29 cellular contexts compared by ENCODE assay signal in the genomic region with DNA sequence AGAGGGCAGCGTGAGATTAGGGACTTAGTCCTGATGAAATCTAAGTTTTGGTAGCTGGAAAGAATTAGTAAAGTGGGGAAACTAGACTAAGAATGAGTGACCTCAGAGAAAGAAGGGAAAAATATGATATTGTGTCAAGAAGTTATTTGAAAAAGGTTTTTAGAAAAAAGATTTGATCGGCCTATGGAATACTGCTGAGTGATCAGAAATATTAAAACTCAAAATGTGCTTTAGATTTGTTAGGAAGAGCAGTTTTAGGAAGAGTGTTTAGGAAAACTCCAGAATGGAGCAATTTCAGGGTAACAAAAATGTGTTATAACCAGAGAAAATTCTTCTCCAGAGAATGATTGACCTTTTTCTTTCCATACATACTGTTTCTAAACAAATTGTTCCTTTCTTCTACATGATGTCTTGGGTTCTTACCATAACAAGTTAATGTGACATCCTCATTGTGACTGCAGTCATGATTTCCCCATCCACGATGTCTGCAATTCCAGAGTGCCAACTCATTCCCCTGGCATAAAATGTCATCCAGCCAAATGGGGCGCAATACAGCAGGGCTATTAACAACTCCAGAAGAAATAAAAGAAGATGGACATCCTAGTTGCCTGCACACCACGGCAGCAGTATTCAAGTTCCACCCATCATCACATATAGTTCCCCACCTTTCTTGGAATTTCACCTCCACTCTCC. TPM values are rescaled to one million over a fixed set of nuclear protein-coding genes. Genes with fewer than 3 reads are reported as not detected.
A peak's percentile ranks its signal among the peaks of the same experiment; 100 is the strongest.
DNase-seq lines count a peak whose midpoint lies in the region; ATAC-seq, FAIRE-seq and TF ChIP-seq lines count a peak whose summit lies in the region.
"Had no signal": no experiment of that assay in that cellular context is flagged by ENCODE, and none has a peak within 500 bp of the region (broad histone marks: within the 10 kb centered on the region; RNA-seq: fewer than 3 reads in every experiment).

No MANE protein-coding gene starts in this region.

- FAIRE-seq in HepG2 (lab: Jason Lieb, UNC), result no peak
- FAIRE-seq: A204.1, D721Med, frontal cortex, islet of Langerhans had no signal

- TF ChIP-seq POLR2A in HepG2 (IDR thresholded peaks at IDR 0.05; ENCODE audit: insufficient read depth in 1 of 2, low read depth in 2 of 2, low read length in 2 of 2) (no peak), right lobe of liver (IDR thresholded peaks at IDR 0.05) (no peak)

- H3K27me3 ChIP-seq in HepG2 (ENCODE audit: control insufficient read depth in 1 of 2, insufficient read depth in 2 of 2, low read length in 2 of 2) (peaks cover 0 to 4% of the 10 kb centered on the region in 2 experiments; a peak in 2 of 5 replicates), right lobe of liver (peaks cover 0 to 6% of the 10 kb centered on the region in 2 donors), MG63 (no peaks in the 10 kb centered on the region)

- no peak for DNase-seq in HepG2 (ENCODE audit: low spot score)
- no peak for DNase-seq in right lobe of liver
- peak; percentile 11 for DNase-seq in MG63
- DNase-seq in fibroblast of mammary gland (ENCODE audit: low read depth), result peak; percentile 11
- no peak for DNase-seq in stimulated activated CD4-positive, alpha-beta T cell treated with anti-CD3 and anti-CD28 coated beads, Interleukin-2, amount 100 ng/mL, for 24 hours
- no peak for DNase-seq in NCI-H2029 (lab: John Stamatoyannopoulos, UW)
- DNase-seq in NCI-H1694 treated with DMSO at 0.1 percent for 48 hours (lab: John Stamatoyannopoulos, UW), result no peak
- DNase-seq: activated CD4-positive, alpha-beta T cell treated with anti-CD3 and anti-CD28 coated beads for 4 hours; activated naive CD4-positive, alpha-beta T cell treated with anti-CD3 and anti-CD28 coated beads, Interleukin-2, amount 10 ng/mL, durations not matched to agents 7 days and 5 days; C1 segment of cervical spinal cord; dermis blood vessel endothelial cell; hypothalamus; mucosa of descending colon; NCI-H1105; NCI-H2107; NCI-H510A; stimulated activated CD4-positive, alpha-beta T cell treated with anti-CD3 and anti-CD28 coated beads, Interleukin-2, amount 100 ng/mL, for 48 hours; stimulated activated naive CD4-positive, alpha-beta T cell; T-helper 17 cell had no signal

- no peak overlapping the region for H3K9ac ChIP-seq in HepG2 (ENCODE audit: insufficient read depth, low read depth, low read length)

- BruUV-seq in HepG2 (replicated peaks; lab: Mats Ljungman, UMichigan), result no TSS peak

- H4K20me1 ChIP-seq in HepG2 (ENCODE audit: insufficient read depth, low read length), result no peaks in the 10 kb centered on the region

- in situ Hi-C loops in HepG2 (cut with HindIII; ENCODE audit: extremely low pct_ligation_motif_present, low pct_unique_long_range_greater_than_20kb), result no loop called here

- H3K9me3 ChIP-seq in HepG2 (ENCODE audit: low read length), result no peaks in the 10 kb centered on the region
- H3K9me3 ChIP-seq in right lobe of liver, result no peaks in the 10 kb centered on the region
- no peaks in the 10 kb centered on the region for H3K9me3 ChIP-seq in MG63
- H3K9me3 ChIP-seq: mucosa of descending colon, thoracic aorta had no signal

- no peak for TF ChIP-seq CTCF in HepG2 (CRISPR knock-in tag; IDR thresholded peaks at IDR 0.05)
- TF ChIP-seq CTCF in right lobe of liver (IDR thresholded peaks at IDR 0.05), result no peak
- no peak for TF ChIP-seq CTCF in fibroblast of mammary gland (conservative IDR thresholded peaks at IDR 0.05; ENCODE audit: control insufficient read depth, insufficient read depth, low read depth, low read length)

- no peak for TF ChIP-seq RAD21 in HepG2 (CRISPR knock-in tag; IDR thresholded peaks at IDR 0.05)

- POLR2A ChIA-PET in HepG2 (lab: Yijun Ruan, JAX), result no interaction called here

- H3K36me3 ChIP-seq in HepG2 (replicated peaks in 1 of 2; ENCODE audit: control insufficient read depth in 1 of 2, insufficient read depth in 2 of 2, low read length in 2 of 2), result no peaks in the 10 kb centered on the region
- no peaks in the 10 kb centered on the region for H3K36me3 ChIP-seq in right lobe of liver
- no peaks in the 10 kb centered on the region for H3K36me3 ChIP-seq in MG63
- H3K36me3 ChIP-seq: thoracic aorta had no signal

- CTCF ChIA-PET in HepG2 (lab: Yijun Ruan, JAX; ENCODE audit: low intra/inter-chr PET ratio, low total read pairs), result no interaction called here

- 15% methylated on average over 5 of the region's 5 CpGs for WGBS in HepG2 (ENCODE audit: low lambda C conversion rate)
- WGBS in right lobe of liver (ENCODE audit: insufficient coverage, low coverage, low lambda C conversion rate, missing lambda C conversion rate), result 65% methylated on average over 5 of the region's 5 CpGs

- H3K4me1 ChIP-seq in HepG2 (ENCODE audit: insufficient read depth, low read length) (no peaks in the 10 kb centered on the region), right lobe of liver (no peaks in the 10 kb centered on the region)

- intact Hi-C loops in HepG2 (cut with micrococcal nuclease; ENCODE audit: unreplicated experiment), result no loop called here
- intact Hi-C loops in right lobe of liver (cut with DNase I), result no loop called here

- H2AFZ ChIP-seq in HepG2 (ENCODE audit: low read length), result no peak overlapping the region

- H3K4me3 ChIP-seq in HepG2 (replicated peaks in 1 of 3; ENCODE audit: insufficient read depth in 1 of 3, low read depth in 2 of 3, low read length in 3 of 3) (no peak overlapping the region), right lobe of liver (no peak overlapping the region), MG63 (no peak overlapping the region), fibroblast of mammary gland (ENCODE audit: control insufficient read depth, low read depth, low read length) (no peak overlapping the region)
- H3K4me3 ChIP-seq: mucosa of descending colon, skin epidermis, thoracic aorta had no signal

- H3K4me2 ChIP-seq in HepG2 (ENCODE audit: low read depth, low read length), result no peak overlapping the region

- H3K27ac ChIP-seq in HepG2 (ENCODE audit: extremely low read length, insufficient read depth, low read length), result no peak overlapping the region
- no peak overlapping the region for H3K27ac ChIP-seq in right lobe of liver
- H3K27ac ChIP-seq: skin epidermis, thoracic aorta had no signal

- H3K79me2 ChIP-seq in HepG2 (ENCODE audit: insufficient read depth, low read length), result no peaks in the 10 kb centered on the region

- TF ChIP-seq EP300 in HepG2 (IDR thresholded peaks at IDR 0.05; ENCODE audit: low read depth in 2 of 2, low read length in 2 of 2) (no peak), HepG2 (CRISPR knock-in tag; IDR thresholded peaks at IDR 0.05; ENCODE audit: borderline replicate concordance) (no peak)

- ATAC-seq in HepG2 (no peak), right lobe of liver (no peak), GM18519 (IDR thresholded peaks at IDR 0.05; ENCODE audit: low FRiP score, unreplicated experiment) (no peak)
- ATAC-seq: mucosa of descending colon, Panc1, T-helper 17 cell had no signal

TF ChIP-seq in HepG2, 621 proteins besides CTCF, POLR2A, EP300 and RAD21:
- TF ChIP-seq FOXP1 (IDR thresholded peaks at IDR 0.05) (no peak), FOXP1 (CRISPR knock-in tag; IDR thresholded peaks at IDR 0.05) (no peak), HOXA7 (CRISPR knock-in tag; IDR thresholded peaks at IDR 0.05) (no peak), MAFK (conservative IDR thresholded peaks at IDR 0.05 in 1 of 2, IDR thresholded peaks at IDR 0.05 in 1 of 2; ENCODE audit: low read length in 2 of 2) (peak; percentile 8 to 35; a peak in 1 of 4 replicates), MXI1 (IDR thresholded peaks at IDR 0.05; ENCODE audit: borderline replicate concordance, low read depth, low read length) (no peak), TMF1 (CRISPR knock-in tag; IDR thresholded peaks at IDR 0.05; ENCODE audit: low read depth) (no peak), ZNF724P (CRISPR knock-in tag; IDR thresholded peaks at IDR 0.05; ENCODE audit: borderline replicate concordance) (no peak), ZNF713 (CRISPR knock-in tag; IDR thresholded peaks at IDR 0.05) (no peak)
TF ChIP-seq in HepG2: peak in this region for 1.

RNA-seq across cellular contexts. Expression of a gene that starts 11.8 kb away (rescaled TPM):
- 6.8 and 9.4 TPM in 2 replicates for total RNA-seq in HepG2 (2016; rRNA removed; fragmentation: Illumina TruSeq; extraction: Trizol)
- total RNA-seq in HepG2 (2016; cell fraction: cytosol; rRNA removed; fragmentation: Illumina TruSeq; extraction: Trizol; ENCODE audit: low read depth), result 3.7 and 9.2 TPM in 2 replicates
- total RNA-seq in HepG2 (2016; cell fraction: insoluble cytoplasmic fraction; rRNA removed; fragmentation: Illumina TruSeq; extraction: Trizol), result 6.1 and 10.0 TPM in 2 replicates
- total RNA-seq in HepG2 (2016; cell fraction: membrane; rRNA removed; fragmentation: Illumina TruSeq; extraction: Trizol), result 4.9 and 6.9 TPM in 2 replicates
- 3.2 and 6.0 TPM in 2 replicates for total RNA-seq in HepG2 (2016; cell fraction: nucleus; rRNA removed; fragmentation: Illumina TruSeq; extraction: Trizol)
- polyA plus RNA-seq in HepG2 (2011; rRNA removed), result 3.1 and 3.4 TPM in 2 replicates
- polyA plus RNA-seq in HepG2 (2011; cell fraction: cytosol; rRNA removed), result 1.2 and 2.6 TPM in 2 replicates
- polyA plus RNA-seq in HepG2 (2011; cell fraction: nucleus; rRNA removed), result 1.7 and 1.8 TPM in 2 replicates
- polyA plus RNA-seq in HepG2 (2012), result 2.9 and 5.0 TPM in 2 replicates
- polyA plus RNA-seq in HepG2 (2016; cell fraction: cytosol; fragmentation: Illumina TruSeq; extraction: Trizol; ENCODE audit: low read depth), result 4.8 and 7.7 TPM in 2 replicates
- 6.3 and 8.9 TPM in 2 replicates for polyA plus RNA-seq in HepG2 (2016; cell fraction: insoluble cytoplasmic fraction; fragmentation: Illumina TruSeq; extraction: Trizol; ENCODE audit: low read depth)
- polyA plus RNA-seq in HepG2 (2016; cell fraction: membrane; fragmentation: Illumina TruSeq; extraction: Trizol; ENCODE audit: low read depth), result 2.7 and 4.6 TPM in 2 replicates
- 5.8 and 10.3 TPM in 2 replicates for polyA plus RNA-seq in HepG2 (2016; cell fraction: nucleus; fragmentation: Illumina TruSeq; extraction: Trizol; ENCODE audit: insufficient read depth, low read depth)
- polyA minus RNA-seq in HepG2 (2011; rRNA and poly(A)+ RNA removed; ENCODE audit: low replicate concordance), result 0.42 and 0.58 TPM in 2 replicates
- polyA minus RNA-seq in HepG2 (2011; cell fraction: cytosol; rRNA and poly(A)+ RNA removed), result 0.62 and 0.89 TPM in 2 replicates
- polyA minus RNA-seq in HepG2 (2011; cell fraction: nucleus; rRNA and poly(A)+ RNA removed), result 12.6 and 12.7 TPM in 2 replicates
- 1 to 10 TPM in 4 of 6 experiments, under 1 TPM in 2; 0.26 to 4.8 (median 1.2) TPM for total RNA-seq in right lobe of liver
- total RNA-seq in MG63 (2014; rRNA removed; shearing (Covaris generic); ENCODE audit: low replicate concordance), result 0.37 and 2.0 TPM in 2 replicates
- total RNA-seq: G401, SK-MEL-5 had no signal

Comparison
In these comparisons a context has a peak if more than half of its experiments do, and no peak if none do; other contexts are left out.
1. DNase-seq: peak in MG63 (single experiment) and fibroblast of mammary gland (single experiment); none in HepG2 (single experiment), right lobe of liver (0 of 3), stimulated activated CD4-positive, alpha-beta T cell treated with anti-CD3 and anti-CD28 coated beads, Interleukin-2, amount 100 ng/mL, for 24 hours (0 of 2), NCI-H2029 (single experiment) and NCI-H1694 treated with DMSO at 0.1 percent for 48 hours (single experiment).